Comparison of ENCODE assay signal across 27 cellular contexts in the genomic region with DNA sequence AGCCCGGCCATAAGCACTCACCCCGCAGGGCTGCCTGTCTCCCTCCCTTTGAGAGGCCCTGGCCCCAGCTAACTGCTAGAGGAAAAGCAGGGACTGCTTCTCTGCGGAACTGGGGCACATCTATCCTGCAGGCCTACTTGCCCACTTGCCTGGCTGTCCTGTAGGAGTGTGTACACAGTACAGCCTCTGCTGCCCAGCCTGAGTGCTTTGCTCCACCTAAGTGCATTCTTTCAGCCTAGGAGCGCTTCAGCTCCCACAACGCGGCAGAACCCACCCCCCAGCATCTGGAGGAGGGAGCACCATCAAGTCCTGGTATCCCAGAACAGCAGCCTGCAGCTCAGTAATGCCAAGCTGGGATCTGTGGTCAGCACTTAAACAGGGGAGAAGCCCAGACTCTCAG.
A peak's percentile ranks its signal among the peaks of the same experiment; 100 is the strongest.
DNase-seq lines count a peak whose midpoint lies in the region; ATAC-seq, FAIRE-seq and TF ChIP-seq lines count a peak whose summit lies in the region.
"Had no signal": no experiment of that assay in that cellular context is flagged by ENCODE, and none has a peak within 500 bp of the region (broad histone marks: within the 10 kb centered on the region; RNA-seq: fewer than 3 reads in every experiment).

No MANE protein-coding gene starts in this region.

- H3K4me2 ChIP-seq in H1 (ENCODE audit: insufficient read depth in 1 of 2, low read depth in 2 of 2, low read length in 2 of 2) = no peak overlapping the region

- H2BK120ac ChIP-seq in H1 (replicated peaks; ENCODE audit: low read depth, low read length) = no peak overlapping the region

- no peak overlapping the region for H3K23ac ChIP-seq in H1 (ENCODE audit: insufficient read length)

- no peak overlapping the region for H3K27ac Mint-ChIP-seq in CD4-positive, alpha-beta memory T cell
- H3K27ac Mint-ChIP-seq: B cell; CD8-positive, alpha-beta memory T cell had no signal

- H2BK5ac ChIP-seq in H1 (ENCODE audit: low read depth, low read length) = no peak overlapping the region

- H4K91ac ChIP-seq in H1 (replicated peaks; ENCODE audit: insufficient read length, low read length) = no peak overlapping the region

- peaks cover 0 to 13% (median 12%) of the 10 kb centered on the region in 8 donors for H3K9me3 Mint-ChIP-seq in CD4-positive, alpha-beta memory T cell

- peak overlapping the region; percentile 53; the same call in 1 of the 2 replicates for H4K8ac ChIP-seq in H1 (ENCODE audit: extremely low read depth, insufficient read depth, low read length)

- no peak for TF ChIP-seq EP300 in H1 (IDR thresholded peaks at IDR 0.05; ENCODE audit: borderline replicate concordance in 1 of 2, low read depth in 2 of 2, low read length in 2 of 2)

- H3K4me1 ChIP-seq in H1 (replicated peaks in 1 of 4; ENCODE audit: control insufficient read depth in 3 of 4, insufficient read depth in 4 of 4, low read length in 3 of 4) = no peaks in the 10 kb centered on the region; a peak in 1 of 7 replicates
- H3K4me1 ChIP-seq in lower lobe of right lung = no peaks in the 10 kb centered on the region
- H3K4me1 ChIP-seq in upper lobe of right lung = no peaks in the 10 kb centered on the region
- peaks cover 0 to 1% of the 10 kb centered on the region in 2 donors for H3K4me1 ChIP-seq in adrenal gland (replicated peaks in 1 of 2)
- H3K4me1 ChIP-seq in CD4-positive, alpha-beta memory T cell (ENCODE audit: insufficient read depth, low read length) = no peaks in the 10 kb centered on the region
- H3K4me1 ChIP-seq: SJSA1 had no signal

- H4K5ac ChIP-seq in H1 (ENCODE audit: insufficient read length, low read depth, low read length) = no peak overlapping the region

- H3K4me1 Mint-ChIP-seq in CD4-positive, alpha-beta memory T cell = peaks cover 0 to 1% (median 0%) of the 10 kb centered on the region in 4 donors
- H3K4me1 Mint-ChIP-seq: CD8-positive, alpha-beta memory T cell had no signal

- H3K36me3 Mint-ChIP-seq in CD4-positive, alpha-beta memory T cell = no peaks in the 10 kb centered on the region

- H3K9me3 ChIP-seq in H1 (ENCODE audit: insufficient read depth in 2 of 2, low read depth in 1 of 2, low read length in 1 of 2) (no peaks in the 10 kb centered on the region), lower lobe of right lung (no peaks in the 10 kb centered on the region), upper lobe of right lung (no peaks in the 10 kb centered on the region), adrenal gland (replicated peaks in 1 of 3) (peaks cover 0 to 4% (median 0%) of the 10 kb centered on the region in 3 donors)
- peaks cover 0 to 3% of the 10 kb centered on the region in 2 donors for H3K9me3 ChIP-seq in CD4-positive, alpha-beta memory T cell (ENCODE audit: control insufficient read depth in 1 of 2, low read length in 2 of 2)

- H2AK5ac ChIP-seq in H1 (ENCODE audit: low read depth, low read length) = no peak overlapping the region

- H2BK12ac ChIP-seq in H1 (ENCODE audit: low read depth, low read length) = no peak overlapping the region

- H3K56ac ChIP-seq in H1 (replicated peaks; ENCODE audit: insufficient read length, low read depth, low read length) = no peak overlapping the region

- H3K9ac ChIP-seq in H1 (replicated peaks in 1 of 4; ENCODE audit: extremely low read depth in 1 of 4, low read depth in 3 of 4, low read length in 3 of 4) = no peak overlapping the region

- H3K4me3 ChIP-seq in H1 (ENCODE audit: extremely low read depth in 1 of 4, insufficient read depth in 2 of 4, low read depth in 3 of 4, low read length in 4 of 4) (no peak overlapping the region), lower lobe of right lung (no peak overlapping the region), upper lobe of right lung (no peak overlapping the region), adrenal gland (no peak overlapping the region)
- no peak overlapping the region for H3K4me3 ChIP-seq in CD4-positive, alpha-beta memory T cell (ENCODE audit: low read length in 2 of 2)
- H3K4me3 ChIP-seq: GM12878, SJSA1 had no signal

- no peak overlapping the region for H2AFZ ChIP-seq in H1 (ENCODE audit: low read length)

- no peaks in the 10 kb centered on the region for H3K79me2 ChIP-seq in H1 (ENCODE audit: control insufficient read depth in 1 of 2, insufficient read depth in 2 of 2, low read length in 2 of 2)

- H3K23me2 ChIP-seq in H1 (ENCODE audit: low read depth, low read length) = no peaks in the 10 kb centered on the region

- H4K20me1 ChIP-seq in H1 (replicated peaks in 1 of 2; ENCODE audit: control insufficient read depth in 1 of 2, insufficient read depth in 2 of 2, low read length in 2 of 2) = no peaks in the 10 kb centered on the region

- DNase-seq in DMS53 (lab: John Stamatoyannopoulos, UW) = peak; percentile 63
- no peak for DNase-seq in DMS53 treated with DMSO at 0.1 percent for 48 hours (lab: John Stamatoyannopoulos, UW; ENCODE audit: unreplicated experiment)
- DNase-seq in H1 (ENCODE audit: low read depth in 1 of 2, low spot score in 2 of 2) = no peak
- no peak for DNase-seq in lower lobe of right lung
- DNase-seq in upper lobe of right lung = peak; percentile 57
- no peak for DNase-seq in adrenal gland
- no peak for DNase-seq in CD4-positive, alpha-beta memory T cell
- no peak for DNase-seq in activated T-cell treated with anti-CD3 and anti-CD28 coated beads for 4 hours
- DNase-seq: CD8-positive, alpha-beta memory T cell; DMS79; EL; GDM1; H7; KBM-7; MM.1S; NCI-H2029; NCI-H446; NCI-H524 treated with DMSO at 0.1 percent for 48 hours; NCI-H774; Right ventricle myocardium superior; RPMI8226 had no signal

- WGBS in H1 (ENCODE audit: extremely low coverage in 1 of 2, insufficient coverage in 1 of 2, insufficient read length in 1 of 2, insufficient replicate concordance in 2 of 2, low coverage in 1 of 2, low lambda C conversion rate in 2 of 2, missing lambda C conversion rate in 1 of 2), 2 experiments = 91% methylated on average over 6 of the region's 6 CpGs; no CpG with 5 or more reads in 1 of the 2 experiments
- WGBS in adrenal gland, 4 donors = 69 to 83% (median 77%) methylated on average over 3 to 6 of the region's 6 CpGs

- POLR2A ChIA-PET in H1 (lab: Charles Lee; ENCODE audit: partially characterized antibody) = interaction anchor here (0.6 to 1.5 kb wide), 2 partner anchors 12 to 104 kb away, joined by 3 read pairs; no protein-coding TSS in a partner anchor
- POLR2A ChIA-PET in CD4-positive, alpha-beta memory T cell (lab: Charles Lee; ENCODE audit: partially characterized antibody) = no interaction called here

- TF ChIP-seq CTCF in H1 (IDR thresholded peaks at IDR 0.05; ENCODE audit: control extremely low read depth in 1 of 3, insufficient read depth in 1 of 3, low read depth in 1 of 3, low read length in 3 of 3) (no peak), lower lobe of right lung (IDR thresholded peaks at IDR 0.05) (no peak), upper lobe of right lung (IDR thresholded peaks at IDR 0.05) (no peak), adrenal gland (IDR thresholded peaks at IDR 0.05) (no peak)

- H2BK15ac ChIP-seq in H1 (ENCODE audit: low read length) = no peak overlapping the region

- no peak overlapping the region for H2BK20ac ChIP-seq in H1 (ENCODE audit: low read length)

- H3K14ac ChIP-seq in H1 (ENCODE audit: insufficient read length) = no peak overlapping the region

- no peaks in the 10 kb centered on the region for H3K79me1 ChIP-seq in H1 (ENCODE audit: low read depth, low read length)

- H3K4ac ChIP-seq in H1 (replicated peaks; ENCODE audit: insufficient read length, low read depth, low read length) = no peak overlapping the region

- FAIRE-seq in H1 (lab: Jason Lieb, UNC) = no peak
- FAIRE-seq: D721Med, GM12878 had no signal

- H3K4me3 Mint-ChIP-seq in CD4-positive, alpha-beta memory T cell = no peak overlapping the region
- H3K4me3 Mint-ChIP-seq: B cell; CD8-positive, alpha-beta memory T cell had no signal

- intact Hi-C loops in lower lobe of right lung (cut with DNase I) (no loop called here), upper lobe of right lung (cut with DNase I) (no loop called here), adrenal gland (cut with DNase I) (no loop called here)
- intact Hi-C loops in CD4-positive, alpha-beta memory T cell (cut with micrococcal nuclease) = no loop called here

- CTCF ChIA-PET in H1 (lab: Charles Lee; ENCODE audit: partially characterized antibody) = interaction anchor here (0.7 to 1.3 kb wide), 3 partner anchors 10 to 56 kb away, joined by 3 to 6 read pairs (median 3); no protein-coding TSS in a partner anchor
- CTCF ChIA-PET in CD4-positive, alpha-beta memory T cell (lab: Charles Lee; ENCODE audit: partially characterized antibody) = interaction anchor here (1.2 to 1.6 kb wide), 2 partner anchors 54 to 56 kb away, joined by 3 to 5 read pairs; no protein-coding TSS in a partner anchor

- no peak for TF ChIP-seq RAD21 in H1 (IDR thresholded peaks at IDR 0.05 in 1 of 2, conservative IDR thresholded peaks at IDR 0.05 in 1 of 2; ENCODE audit: low read depth in 2 of 2, low read length in 2 of 2)

- H3K18ac ChIP-seq in H1 (ENCODE audit: extremely low read depth, low read length) = no peak overlapping the region

- H3K36me3 ChIP-seq in H1 (ENCODE audit: control insufficient read depth in 2 of 4, insufficient read depth in 4 of 4, low read length in 3 of 4) (no peaks in the 10 kb centered on the region), lower lobe of right lung (no peaks in the 10 kb centered on the region), upper lobe of right lung (no peaks in the 10 kb centered on the region), adrenal gland (replicated peaks in 1 of 2) (no peaks in the 10 kb centered on the region)
- no peaks in the 10 kb centered on the region for H3K36me3 ChIP-seq in CD4-positive, alpha-beta memory T cell (ENCODE audit: insufficient read depth, low read length)
- H3K36me3 ChIP-seq: SJSA1 had no signal

- H3K27ac ChIP-seq in H1 (ENCODE audit: low read depth, low read length) = no peak overlapping the region
- no peak overlapping the region for H3K27ac ChIP-seq in lower lobe of right lung
- no peak overlapping the region for H3K27ac ChIP-seq in upper lobe of right lung
- no peak overlapping the region for H3K27ac ChIP-seq in adrenal gland
- no peak overlapping the region for H3K27ac ChIP-seq in CD4-positive, alpha-beta memory T cell (ENCODE audit: low read depth, low read length)
- H3K27ac ChIP-seq: 22Rv1, C4-2B, SJSA1 had no signal

- peak; percentile 44 to 76 for ATAC-seq in lower lobe of right lung
- ATAC-seq in upper lobe of right lung = peak; percentile 85
- ATAC-seq: GM12878 had no signal

- TF ChIP-seq POLR2A in H1 (IDR thresholded peaks at IDR 0.05; ENCODE audit: control extremely low read depth in 1 of 2, low read depth in 2 of 2, low read length in 2 of 2) (no peak), adrenal gland (IDR thresholded peaks at IDR 0.05) (no peak)

- H3K27me3 Mint-ChIP-seq in CD4-positive, alpha-beta memory T cell = peaks cover 18 to 23% of the 10 kb centered on the region in 2 donors

- H3K27me3 ChIP-seq in H1 (replicated peaks in 1 of 4; ENCODE audit: control insufficient read depth in 3 of 4, extremely low read depth in 1 of 4, insufficient read depth in 3 of 4, low read length in 3 of 4) (no peaks in the 10 kb centered on the region), lower lobe of right lung (ENCODE audit: low read depth) (no peaks in the 10 kb centered on the region), upper lobe of right lung (no peaks in the 10 kb centered on the region), adrenal gland (no peaks in the 10 kb centered on the region)
- H3K27me3 ChIP-seq in CD4-positive, alpha-beta memory T cell (ENCODE audit: insufficient read depth, low read length) = no peaks in the 10 kb centered on the region
- H3K27me3 ChIP-seq: SJSA1 had no signal

Comparison
In these comparisons a context has a peak if more than half of its experiments do, and no peak if none do; other contexts are left out.
1. DNase-seq: peak in DMS53 (single experiment) and upper lobe of right lung (single experiment); none in DMS53 treated with DMSO at 0.1 percent for 48 hours (single experiment), H1 (0 of 2), lower lobe of right lung (single experiment), adrenal gland (0 of 7), CD4-positive, alpha-beta memory T cell (0 of 5) and activated T-cell treated with anti-CD3 and anti-CD28 coated beads for 4 hours (single experiment).